In genomic region chr10:3844626-3845025, GRCh38 we compare ENCODE assay signal across 19 cellular contexts. TPM values are rescaled to one million over a fixed set of nuclear protein-coding genes. Genes with fewer than 3 reads are reported as not detected.
DNase-seq lines count a peak whose midpoint lies in the region; ATAC-seq, FAIRE-seq and TF ChIP-seq lines count a peak whose summit lies in the region.
"Had no signal": no experiment of that assay in that cellular context is flagged by ENCODE, and none has a peak within 500 bp of the region (broad histone marks: within the 10 kb centered on the region; RNA-seq: fewer than 3 reads in every experiment).

No MANE protein-coding gene starts in this region.

- H3K9ac ChIP-seq in GM12878 (ENCODE audit: control insufficient read depth, insufficient read depth, low read length) = no peak overlapping the region
- H3K9ac ChIP-seq: BLaER1 treated with 17β-estradiol and CSF1 and Interleukin-3, amounts not matched to agents 10 nM and 100 nM had no signal

- SMC1A ChIA-PET in GM12878 (lab: Charles Lee; ENCODE audit: uncharacterized antibody, unreplicated experiment) = no interaction called here

- intact Hi-C loops in GM12878 (cut with micrococcal nuclease; ENCODE audit: unreplicated experiment) = no loop called here

- no peak overlapping the region for H3K4me3 ChIP-seq in GM12878
- H3K4me3 ChIP-seq: A549; BLaER1 treated with 17β-estradiol and CSF1 and Interleukin-3, amounts not matched to agents 10 nM and 100 nM had no signal

- WGBS in GM12878 (ENCODE audit: insufficient coverage, insufficient replicate concordance, low lambda C conversion rate, missing lambda C conversion rate) = 32% methylated on average over 1 of the region's 1 CpG

- TF ChIP-seq POLR2A in GM12878 (IDR thresholded peaks at IDR 0.05; ENCODE audit: low read depth, low read length) (no peak), erythroblast (IDR thresholded peaks at IDR 0.05; ENCODE audit: low read length) (no peak)

- no peaks in the 10 kb centered on the region for H3K36me3 ChIP-seq in GM12878 (ENCODE audit: control insufficient read depth in 2 of 2, insufficient read depth in 2 of 2, low read length in 1 of 2)
- H3K36me3 ChIP-seq: BLaER1 treated with 17β-estradiol and CSF1 and Interleukin-3, amounts not matched to agents 10 nM and 100 nM had no signal

- no peak for TF ChIP-seq RAD21 in GM12878 (IDR thresholded peaks at IDR 0.05; ENCODE audit: insufficient read depth, low read depth, low read length)

- no peak overlapping the region for H3K4me2 ChIP-seq in GM12878 (ENCODE audit: control insufficient read depth, insufficient read depth)
- H3K4me2 ChIP-seq: A549; BLaER1 treated with 17β-estradiol and CSF1 and Interleukin-3, amounts not matched to agents 10 nM and 100 nM had no signal

- CTCF ChIA-PET in GM12878 (lab: Yijun Ruan, JAX) = no interaction called here

- H3K79me2 ChIP-seq in GM12878 (ENCODE audit: control insufficient read depth, insufficient read depth, low read length) = no peaks in the 10 kb centered on the region

- peak; percentile 64 for FAIRE-seq in GM19239 (lab: Jason Lieb, UNC)
- no peak for FAIRE-seq in GM12878 (lab: Jason Lieb, UNC)
- FAIRE-seq: A549, D721Med, G401.6, GM18507 had no signal

- TF ChIP-seq EP300 in GM12878 (IDR thresholded peaks at IDR 0.05; ENCODE audit: borderline replicate concordance in 1 of 2, control insufficient read depth in 1 of 2, low read depth in 2 of 2, low read length in 2 of 2) = no peak

- RAD21 ChIA-PET in GM12878 (lab: Charles Lee; ENCODE audit: unreplicated experiment) = no interaction called here

- H4K20me1 ChIP-seq in GM12878 (ENCODE audit: control insufficient read depth, insufficient read depth) = no peaks in the 10 kb centered on the region
- H4K20me1 ChIP-seq: BLaER1 treated with 17β-estradiol and CSF1 and Interleukin-3, amounts not matched to agents 10 nM and 100 nM had no signal

- no TSS peak for BruUV-seq in GM12878 (replicated peaks; lab: Mats Ljungman, UMichigan)

- H3K9me3 ChIP-seq in GM12878 (replicated peaks; ENCODE audit: control insufficient read depth, insufficient read depth, low read length) = no peaks in the 10 kb centered on the region; the same call in 1 of the 3 replicates
- H3K9me3 ChIP-seq: A549; BLaER1 treated with 17β-estradiol and CSF1 and Interleukin-3, amounts not matched to agents 10 nM and 100 nM; Caco-2 had no signal

- H3K27ac ChIP-seq in GM12878 (ENCODE audit: control insufficient read depth, insufficient read depth) = no peak overlapping the region
- H3K27ac ChIP-seq: 22Rv1; A549; BLaER1 treated with 17β-estradiol and CSF1 and Interleukin-3, amounts not matched to agents 10 nM and 100 nM; C4-2B had no signal

- no peak for TF ChIP-seq CTCF in GM12878 (IDR thresholded peaks at IDR 0.05 in 2 of 3, conservative IDR thresholded peaks at IDR 0.05 in 1 of 3; ENCODE audit: control insufficient read depth in 2 of 3, extremely low read depth in 1 of 3, insufficient read depth in 1 of 3, low read depth in 3 of 3, low read length in 3 of 3)

- H3K27me3 ChIP-seq in GM12878 (replicated peaks in 1 of 2; ENCODE audit: control insufficient read depth in 2 of 2, insufficient read depth in 2 of 2, low read length in 1 of 2) = no peaks in the 10 kb centered on the region
- H3K27me3 ChIP-seq: BLaER1 treated with 17β-estradiol and CSF1 and Interleukin-3, amounts not matched to agents 10 nM and 100 nM had no signal

- no peak for ATAC-seq in GM12878
- ATAC-seq in GM18868 (IDR thresholded peaks at IDR 0.05; ENCODE audit: unreplicated experiment) = no peak
- ATAC-seq: A549; CD8-positive, alpha-beta T cell had no signal

- no peak for DNase-seq in GM19239 (ENCODE audit: insufficient read length, low spot score)
- no peak for DNase-seq in GM12878 (ENCODE audit: low read depth, low spot score)
- peak; percentile 57 to 77 for DNase-seq in erythroblast (lab: John Stamatoyannopoulos, UW)
- no peak for DNase-seq in NCI-H446 treated with DMSO at 0.1 percent for 48 hours (lab: John Stamatoyannopoulos, UW)
- DNase-seq: AML-193; Caco-2; Calu3; CD4-positive, alpha-beta T cell; CD8-positive, alpha-beta T cell; DMS79 treated with DMSO at 0.1 percent for 48 hours; GF-D8 had no signal

- in situ Hi-C loops in GM12878 (cut with MboI) = no loop called here

- H3K4me1 ChIP-seq in GM12878 (ENCODE audit: control insufficient read depth, insufficient read depth, low read length) = peaks cover 3% of the 10 kb centered on the region; the same call in 1 of the 2 replicates

- no peak overlapping the region for H2AFZ ChIP-seq in GM12878 (ENCODE audit: control insufficient read depth, low read depth, low read length)

- POLR2A ChIA-PET in GM12878 (lab: Charles Lee) = no interaction called here

TF ChIP-seq in GM12878, 131 proteins besides CTCF, POLR2A, EP300 and RAD21:
- TF ChIP-seq SREBF2 (IDR thresholded peaks at IDR 0.05; ENCODE audit: low read length) = no peak
- no peak for TF ChIP-seq ZNF622 (IDR thresholded peaks at IDR 0.05)
- TF ChIP-seq ZBTB40 (IDR thresholded peaks at IDR 0.05; ENCODE audit: borderline replicate concordance) = peak; percentile 57; the same call in 1 of the 2 replicates

RNA-seq across cellular contexts. Expression of gene KLF6, which starts 59.6 kb away (rescaled TPM):
- total RNA-seq in GM12878 (2013; cell fraction: nucleolus; rRNA removed) = 102 and 109 TPM in 2 replicates
- total RNA-seq in GM12878 (2014; rRNA removed) (17.6 and 19.9 TPM in 2 replicates), GM12878 (2014; rRNA removed; fragmentation: Illumina TruSeq; extraction: Trizol) (16.1 and 16.2 TPM in 2 replicates), GM12878 (2021) (42.1 and 47.3 TPM in 2 replicates)
- polyA plus RNA-seq in GM12878 (2011; ENCODE audit: low read depth) = 25.2 TPM
- polyA plus RNA-seq in GM12878 (2011; rRNA removed) (31.5 and 32.0 TPM in 2 replicates), GM12878 (2014; fragmentation: Illumina TruSeq; extraction: Trizol) (21.6 and 26.4 TPM in 2 replicates), GM12878 (2014; fragmentation: Nextera tagmentation; extraction: Ambion mirVana) (10 to 100 TPM in 1 of 2 experiments, 1 to 10 TPM in 1; 7.4 to 15.4 TPM), GM12878 (2014; rRNA removed) (20.2 and 25.4 TPM in 2 replicates), GM12878 (2016; fragmentation: Nextera tagmentation; extraction: Ambion mirVana) (10 to 100 TPM; 48.6 to 54.1 TPM)
- 29.9 and 31.3 TPM in 2 replicates for polyA plus RNA-seq in GM12878 (2011; cell fraction: cytosol; rRNA removed)
- polyA plus RNA-seq in GM12878 (2011; cell fraction: nucleus; rRNA removed) = 60.5 and 74.6 TPM in 2 replicates
- 49.8 and 49.9 TPM in 2 replicates for polyA plus RNA-seq in GM12878 (2012)
- polyA minus RNA-seq in GM12878 (2011; rRNA and poly(A)+ RNA removed) = 78.3 and 96.8 TPM in 2 replicates
- 15.2 and 23.9 TPM in 2 replicates for polyA minus RNA-seq in GM12878 (2011; cell fraction: cytosol; rRNA and poly(A)+ RNA removed)
- polyA minus RNA-seq in GM12878 (2011; cell fraction: nucleus; rRNA and poly(A)+ RNA removed) = 201 and 273 TPM in 2 replicates

Comparison
In these comparisons a context has a peak if more than half of its experiments do, and no peak if none do; other contexts are left out.
1. DNase-seq: peak in erythroblast (2 of 2); none in GM19239 (single experiment), GM12878 (single experiment) and NCI-H446 treated with DMSO at 0.1 percent for 48 hours (single experiment).